ENCODE assay signal across 11 cellular contexts in genomic region chr15:80071652-80072051, GRCh38. TPM values are rescaled to one million over a fixed set of nuclear protein-coding genes. Genes with fewer than 3 reads are reported as not detected.
DNase-seq lines count a peak whose midpoint lies in the region; ATAC-seq, FAIRE-seq and TF ChIP-seq lines count a peak whose summit lies in the region.
"Had no signal": no experiment of that assay in that cellular context is flagged by ENCODE, and none has a peak within 500 bp of the region (broad histone marks: within the 10 kb centered on the region; RNA-seq: fewer than 3 reads in every experiment).

No MANE protein-coding gene starts in this region.

- intact Hi-C loops in right lobe of liver (cut with DNase I): no loop called here

- DNase-seq in A549 (ENCODE audit: low read depth in 1 of 2, low spot score in 1 of 2) (no peak), HFFc6 (no peak), right lobe of liver (no peak), caudate nucleus (lab: John Stamatoyannopoulos, UW) (no peak), NCI-H1105 treated with DMSO at 0.1 percent for 48 hours (lab: John Stamatoyannopoulos, UW) (no peak)
- DNase-seq in activated naive CD8-positive, alpha-beta T cell treated with anti-CD3 and anti-CD28 coated beads for 36 hours: no peak
- no peak for DNase-seq in activated CD4-positive, CD25-positive, alpha-beta regulatory T cell treated with anti-CD3 and anti-CD28 coated beads, Interleukin-2, amount 50 U/mL, for 72 hours
- DNase-seq: activated gamma-delta T cell treated with Interleukin-2 at 50 U/mL for 16 hours had no signal

- peaks cover 81% of the 10 kb centered on the region for H3K4me1 Mint-ChIP-seq in HFFc6 (ENCODE audit: low read depth)
- H3K4me1 Mint-ChIP-seq in activated naive CD8-positive, alpha-beta T cell treated with anti-CD3 and anti-CD28 coated beads for 36 hours: peaks cover 67% of the 10 kb centered on the region

- ATAC-seq in A549 (no peak; a peak in 1 of 6 replicates), right lobe of liver (peak; percentile 56 to 67 (median 60)), gastroesophageal sphincter (no peak)

- POLR2A ChIA-PET in A549 (lab: Yijun Ruan, JAX): interaction anchor here (0.6 to 4.0 kb wide), 4 partner anchors 9 to 148 kb away, joined by 3 to 33 read pairs (median 6); partner anchors contain the start of gene ZFAND6

- peak overlapping the region; percentile 32; the same call in 2 of the 3 replicates for H3K4me3 ChIP-seq in A549
- H3K4me3 ChIP-seq in right lobe of liver: peak overlapping the region in 2 of 3 donors; percentile 32 to 48
- peak overlapping the region in 1 of 2 donors; percentile 14 for H3K4me3 ChIP-seq in gastroesophageal sphincter
- H3K4me3 ChIP-seq: prostate gland had no signal

- CTCF ChIA-PET in A549 (lab: Yijun Ruan, JAX): interaction anchor here (1.0 to 3.4 kb wide), 3 partner anchors 10 to 102 kb away, joined by 3 to 18 read pairs (median 7); no protein-coding TSS in a partner anchor

- 0 out of 6 replicates have a peak overlapping the region, but pooled peaks of 1 of the 2 experiments have one; percentile 1 for H3K27ac ChIP-seq in A549
- peak overlapping the region in 1 of 3 donors; percentile 48 for H3K27ac ChIP-seq in right lobe of liver
- no peak overlapping the region for H3K27ac ChIP-seq in caudate nucleus (ENCODE audit: low read depth, low read length)
- no peak overlapping the region for H3K27ac ChIP-seq in gastroesophageal sphincter

- no peaks in the 10 kb centered on the region; the same call in 1 of the 2 replicates for H3K27me3 Mint-ChIP-seq in HFFc6 (ENCODE audit: insufficient read depth)
- no peaks in the 10 kb centered on the region for H3K27me3 Mint-ChIP-seq in activated naive CD8-positive, alpha-beta T cell treated with anti-CD3 and anti-CD28 coated beads for 36 hours
- H3K27me3 Mint-ChIP-seq: CD8-positive, alpha-beta memory T cell had no signal

- peaks cover 9% of the 10 kb centered on the region; the same call in 1 of the 2 replicates for H3K36me3 Mint-ChIP-seq in HFFc6 (ENCODE audit: low read depth)
- peaks cover 3% of the 10 kb centered on the region for H3K36me3 Mint-ChIP-seq in activated naive CD8-positive, alpha-beta T cell treated with anti-CD3 and anti-CD28 coated beads for 36 hours

- H3K4me2 ChIP-seq in A549: peak overlapping the region; percentile 79

- H3K36me3 ChIP-seq in right lobe of liver: no peaks in the 10 kb centered on the region
- H3K36me3 ChIP-seq in gastroesophageal sphincter: no peaks in the 10 kb centered on the region
- H3K36me3 ChIP-seq: prostate gland had no signal

- peak overlapping the region; percentile 95 for H3K4me3 Mint-ChIP-seq in HFFc6
- H3K4me3 Mint-ChIP-seq in activated naive CD8-positive, alpha-beta T cell treated with anti-CD3 and anti-CD28 coated beads for 36 hours: peak overlapping the region; percentile 14

- TF ChIP-seq EP300 in A549 (IDR thresholded peaks at IDR 0.05): no peak
- no peak for TF ChIP-seq EP300 in gastroesophageal sphincter (IDR thresholded peaks at IDR 0.05)

- H3K9me3 Mint-ChIP-seq in HFFc6: no peaks in the 10 kb centered on the region
- H3K9me3 Mint-ChIP-seq in activated naive CD8-positive, alpha-beta T cell treated with anti-CD3 and anti-CD28 coated beads for 36 hours: no peaks in the 10 kb centered on the region
- H3K9me3 Mint-ChIP-seq: CD8-positive, alpha-beta memory T cell had no signal

- TF ChIP-seq POLR2A in A549 (IDR thresholded peaks at IDR 0.05; ENCODE audit: low read length): no peak
- no peak for TF ChIP-seq POLR2A in right lobe of liver (IDR thresholded peaks at IDR 0.05)
- TF ChIP-seq POLR2A in gastroesophageal sphincter (IDR thresholded peaks at IDR 0.05): no peak

- no peak for TF ChIP-seq CTCF in A549 (IDR thresholded peaks at IDR 0.05)
- no peak for TF ChIP-seq CTCF in HFFc6 (IDR thresholded peaks at IDR 0.05)
- no peak for TF ChIP-seq CTCF in right lobe of liver (IDR thresholded peaks at IDR 0.05)
- no peak for TF ChIP-seq CTCF in gastroesophageal sphincter (IDR thresholded peaks at IDR 0.05)

- H3K27ac Mint-ChIP-seq in HFFc6: peak overlapping the region; percentile 63
- H3K27ac Mint-ChIP-seq in activated naive CD8-positive, alpha-beta T cell treated with anti-CD3 and anti-CD28 coated beads for 36 hours: no peak overlapping the region

- H3K27me3 ChIP-seq in right lobe of liver (no peaks in the 10 kb centered on the region), gastroesophageal sphincter (no peaks in the 10 kb centered on the region)

- H3K4me1 ChIP-seq in A549: peaks cover 55% of the 10 kb centered on the region
- peaks cover 0 to 66% (median 22%) of the 10 kb centered on the region in 4 donors for H3K4me1 ChIP-seq in right lobe of liver
- peaks cover 11 to 77% (median 19%) of the 10 kb centered on the region in 3 donors for H3K4me1 ChIP-seq in gastroesophageal sphincter
- H3K4me1 ChIP-seq: prostate gland had no signal

- TF ChIP-seq RAD21 in A549 (conservative IDR thresholded peaks at IDR 0.05 in 1 of 2, IDR thresholded peaks at IDR 0.05 in 1 of 2): no peak

- FAIRE-seq in A549 (lab: Jason Lieb, UNC): no peak

- H3K9me3 ChIP-seq in A549 (no peaks in the 10 kb centered on the region), right lobe of liver (no peaks in the 10 kb centered on the region), gastroesophageal sphincter (no peaks in the 10 kb centered on the region)
- H3K9me3 ChIP-seq: prostate gland had no signal

TF ChIP-seq in A549, 52 proteins besides CTCF, POLR2A, EP300 and RAD21:
- no peak for TF ChIP-seq JUNB (IDR thresholded peaks at IDR 0.05)
- TF ChIP-seq HOXB5 (CRISPR knock-in tag; IDR thresholded peaks at IDR 0.05): no peak
- TF ChIP-seq ZC3H11A (IDR thresholded peaks at IDR 0.05): no peak
- no peak for TF ChIP-seq TP53 (CRISPR knock-in tag; IDR thresholded peaks at IDR 0.05)
- TF ChIP-seq NR3C1 (IDR thresholded peaks at IDR 0.05): no peak
- TF ChIP-seq HDAC2 (IDR thresholded peaks at IDR 0.05): no peak
- TF ChIP-seq ATOH8 (CRISPR knock-in tag; IDR thresholded peaks at IDR 0.05; ENCODE audit: low read depth): no peak
- TF ChIP-seq EHF (CRISPR knock-in tag; IDR thresholded peaks at IDR 0.05): no peak
- TF ChIP-seq SREBF2 (IDR thresholded peaks at IDR 0.05): no peak
- no peak for TF ChIP-seq PHF8 (IDR thresholded peaks at IDR 0.05; ENCODE audit: borderline replicate concordance, low read depth)
- TF ChIP-seq KDM5A (IDR thresholded peaks at IDR 0.05): no peak
- TF ChIP-seq, protein P1, sequence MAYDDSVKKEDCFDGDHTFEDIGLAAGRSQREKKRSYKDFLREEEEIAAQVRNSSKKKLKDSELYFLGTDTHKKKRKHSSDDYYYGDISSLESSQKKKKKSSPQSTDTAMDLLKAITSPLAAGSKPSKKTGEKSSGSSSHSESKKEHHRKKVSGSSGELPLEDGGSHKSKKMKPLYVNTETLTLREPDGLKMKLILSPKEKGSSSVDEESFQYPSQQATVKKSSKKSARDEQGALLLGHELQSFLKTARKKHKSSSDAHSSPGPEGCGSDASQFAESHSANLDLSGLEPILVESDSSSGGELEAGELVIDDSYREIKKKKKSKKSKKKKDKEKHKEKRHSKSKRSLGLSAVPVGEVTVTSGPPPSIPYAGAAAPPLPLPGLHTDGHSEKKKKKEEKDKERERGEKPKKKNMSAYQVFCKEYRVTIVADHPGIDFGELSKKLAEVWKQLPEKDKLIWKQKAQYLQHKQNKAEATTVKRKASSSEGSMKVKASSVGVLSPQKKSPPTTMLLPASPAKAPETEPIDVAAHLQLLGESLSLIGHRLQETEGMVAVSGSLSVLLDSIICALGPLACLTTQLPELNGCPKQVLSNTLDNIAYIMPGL (CRISPR knock-in tag; IDR thresholded peaks at IDR 0.05; ENCODE audit: borderline replicate concordance): no peak
- no peak for TF ChIP-seq MYC (IDR thresholded peaks at IDR 0.05; ENCODE audit: borderline replicate concordance, low read length)

RNA-seq across cellular contexts. Expression of gene ZFAND6, which starts 12.2 kb away (rescaled TPM):
- polyA plus RNA-seq in A549 (2011; rRNA removed): 271 and 307 TPM in 2 replicates
- polyA plus RNA-seq in A549 (2012; cell fraction: cytosol; rRNA removed): 96.5 and 124 TPM in 2 replicates
- 55.1 and 65.0 TPM in 2 replicates for polyA plus RNA-seq in A549 (2012; cell fraction: nucleus; rRNA removed)
- polyA plus RNA-seq in A549 (2017; fragmentation: RNase III; extraction: RNeasy Plus Mini Kit Qiagen cat#74134 plus additional on column Dnase treatment): 138 to 159 TPM (median 152 TPM) in 3 replicates
- polyA minus RNA-seq in A549 (2011; rRNA and poly(A)+ RNA removed): 93.8 and 119 TPM in 2 replicates
- total RNA-seq in HFFc6 (2021; fragmentation: NEBNext Ultra II Directional; extraction: Animal tissue kit (Norgen Biotek cat#: 25700)): 10 to 100 TPM; 49.0 to 62.6 (median 57.6) TPM
- total RNA-seq in activated naive CD8-positive, alpha-beta T cell treated with anti-CD3 and anti-CD28 coated beads for 36 hours: 10 to 100 TPM; 25.5 to 28.7 TPM
- total RNA-seq in right lobe of liver: 100 to 1,000 TPM in 1 of 6 experiments, 10 to 100 TPM in 5; 46.1 to 111 (median 48.9) TPM
- 100 to 1,000 TPM in 3 of 4 donors, 10 to 100 TPM in 1; 95.6 to 137 (median 131) TPM for total RNA-seq in gastroesophageal sphincter

Comparison
In these comparisons a context has a peak if more than half of its experiments do, and no peak if none do; other contexts are left out.
1. ATAC-seq: peak in right lobe of liver (4 of 4); none in A549 (0 of 2) and gastroesophageal sphincter (single experiment).